In genomic region chr12:132723764-132724140, GRCh38 we compare ENCODE assay signal across 19 cellular contexts. TPM values are rescaled to one million over a fixed set of nuclear protein-coding genes. Genes with fewer than 3 reads are reported as not detected.
DNase-seq lines count a peak whose midpoint lies in the region; ATAC-seq and TF ChIP-seq lines count a peak whose summit lies in the region.
"Had no signal": no experiment of that assay in that cellular context is flagged by ENCODE, and none has a peak within 500 bp of the region (broad histone marks: within the 10 kb centered on the region; RNA-seq: fewer than 3 reads in every experiment).

No MANE protein-coding gene starts in this region.

- CTCF ChIA-PET in activated CD4-positive, alpha-beta T cell treated with anti-CD3 and anti-CD28 coated beads for 36 hours (lab: Charles Lee) = no interaction called here
- CTCF ChIA-PET in HEK293 (lab: Yijun Ruan, JAX) = no interaction called here

- TF ChIP-seq CTCF in HEK293 (tag by site-specific recombination; IDR thresholded peaks at IDR 0.05) (no peak), brain microvascular endothelial cell (IDR thresholded peaks at IDR 0.05; ENCODE audit: low read depth, low read length, missing control alignments) (no peak), osteoblast (IDR thresholded peaks at IDR 0.05; ENCODE audit: extremely low read depth, low read depth, low read length) (no peak)

- peaks cover 57% of the 10 kb centered on the region for H3K79me2 ChIP-seq in osteoblast (ENCODE audit: insufficient read depth, low read length)

- H3K36me3 ChIP-seq in HEK293 (ENCODE audit: control insufficient read depth in 2 of 2, insufficient read depth in 1 of 2, low read length in 2 of 2) (peaks cover 39 to 96% of the 10 kb centered on the region in 2 experiments), brain microvascular endothelial cell (replicated peaks) (peaks cover 79% of the 10 kb centered on the region), osteoblast (ENCODE audit: insufficient read depth, low read length) (peaks cover 91% of the 10 kb centered on the region)

- H3K9me3 ChIP-seq in HEK293 (ENCODE audit: control insufficient read depth, insufficient read depth, low read depth, low read length) (no peaks in the 10 kb centered on the region), osteoblast (ENCODE audit: low read depth, low read length) (no peaks in the 10 kb centered on the region)
- H3K9me3 ChIP-seq: body of pancreas, heart right ventricle, thyroid gland had no signal

- H3K4me1 ChIP-seq in HEK293 (ENCODE audit: control insufficient read depth, insufficient read depth, low read length) = no peaks in the 10 kb centered on the region
- peaks cover 6% of the 10 kb centered on the region for H3K4me1 ChIP-seq in osteoblast (ENCODE audit: insufficient read depth, low read length)
- H3K4me1 ChIP-seq: body of pancreas, thyroid gland had no signal

- H4K20me1 ChIP-seq in osteoblast (ENCODE audit: insufficient read depth, low read length) = peaks cover 31% of the 10 kb centered on the region

- ATAC-seq in activated CD4-positive, alpha-beta T cell treated with anti-CD3 and anti-CD28 coated beads for 36 hours = no peak
- ATAC-seq in HG02938 (IDR thresholded peaks at IDR 0.05; ENCODE audit: unreplicated experiment) = no peak
- no peak for ATAC-seq in HG03571 (IDR thresholded peaks at IDR 0.05; ENCODE audit: unreplicated experiment)
- ATAC-seq: body of pancreas; naive thymus-derived CD8-positive, alpha-beta T cell; T-helper 17 cell had no signal

- intact Hi-C loops in activated CD4-positive, alpha-beta T cell treated with anti-CD3 and anti-CD28 coated beads for 36 hours (cut with DNase I, micrococcal nuclease) = no loop called here

- H3K4me2 ChIP-seq in osteoblast (ENCODE audit: insufficient read depth, low read length) = no peak overlapping the region

- H3K36me3 Mint-ChIP-seq in activated CD4-positive, alpha-beta T cell treated with anti-CD3 and anti-CD28 coated beads for 36 hours (ENCODE audit: low read depth) = peaks cover 73% of the 10 kb centered on the region

- in situ Hi-C loops in brain microvascular endothelial cell (cut with HindIII; ENCODE audit: low pct_ligation_motif_present, low sequenced_read_pairs) = no loop called here

- no peaks in the 10 kb centered on the region for H3K9me3 Mint-ChIP-seq in activated CD4-positive, alpha-beta T cell treated with anti-CD3 and anti-CD28 coated beads for 36 hours (ENCODE audit: low read depth)
- H3K9me3 Mint-ChIP-seq: CD4-positive, alpha-beta T cell; naive thymus-derived CD8-positive, alpha-beta T cell had no signal

- peak overlapping the region; percentile 45 for H3K27ac Mint-ChIP-seq in activated CD4-positive, alpha-beta T cell treated with anti-CD3 and anti-CD28 coated beads for 36 hours
- H3K27ac Mint-ChIP-seq: CD4-positive, alpha-beta T cell; T-helper 17 cell had no signal

- H3K27me3 ChIP-seq in brain microvascular endothelial cell (replicated peaks) (no peaks in the 10 kb centered on the region), osteoblast (ENCODE audit: insufficient read depth, low read length) (no peaks in the 10 kb centered on the region)
- H3K27me3 ChIP-seq: body of pancreas, heart right ventricle, thyroid gland had no signal

- H3K4me3 Mint-ChIP-seq in activated CD4-positive, alpha-beta T cell treated with anti-CD3 and anti-CD28 coated beads for 36 hours = no peak overlapping the region
- H3K4me3 Mint-ChIP-seq: CD4-positive, alpha-beta T cell; T-helper 17 cell had no signal

- POLR2A ChIA-PET in activated CD4-positive, alpha-beta T cell treated with anti-CD3 and anti-CD28 coated beads for 36 hours (lab: Charles Lee) = no interaction called here
- POLR2A ChIA-PET in HEK293 (lab: Yijun Ruan, JAX) = no interaction called here

- H3K4me3 ChIP-seq in HEK293 (ENCODE audit: low read depth, low read length) (no peak overlapping the region), brain microvascular endothelial cell (ENCODE audit: low read depth, low read length) (no peak overlapping the region), osteoblast (ENCODE audit: insufficient read depth, low read length) (no peak overlapping the region)
- H3K4me3 ChIP-seq: body of pancreas, heart right ventricle, thyroid gland had no signal

- H3K27ac ChIP-seq in HEK293 (ENCODE audit: extremely low read depth, low read depth, low read length) (peak overlapping the region; percentile 41; the same call in 1 of the 2 replicates), brain microvascular endothelial cell (peak overlapping the region; percentile 24), osteoblast (ENCODE audit: low read depth, low read length) (peak overlapping the region; percentile 67)
- H3K27ac ChIP-seq: body of pancreas, heart right ventricle, thyroid gland had no signal

- no peaks in the 10 kb centered on the region for H3K27me3 Mint-ChIP-seq in activated CD4-positive, alpha-beta T cell treated with anti-CD3 and anti-CD28 coated beads for 36 hours
- H3K27me3 Mint-ChIP-seq: CD4-positive, alpha-beta T cell; naive thymus-derived CD8-positive, alpha-beta T cell; T-helper 17 cell had no signal

- DNase-seq in activated CD4-positive, alpha-beta T cell treated with anti-CD3 and anti-CD28 coated beads for 36 hours = no peak
- DNase-seq in activated CD4-positive, alpha-beta T cell treated with anti-CD3 and anti-CD28 coated beads for 48 hours = no peak
- DNase-seq in brain microvascular endothelial cell (peak; percentile 28), osteoblast (ENCODE audit: insufficient read length, low spot score, missing footprints) (peak; percentile 98), NOMO-1 (lab: John Stamatoyannopoulos, UW; ENCODE audit: unreplicated experiment in 2 of 2) (no peak)
- DNase-seq: activated gamma-delta T cell; body of pancreas; CD4-positive, alpha-beta T cell; DND-41; NCI-H1694; SHP77 treated with DMSO at 0.1 percent for 48 hours; stimulated activated CD4-positive, alpha-beta T cell treated with anti-CD3 and anti-CD28 coated beads, Interleukin-12 subunit alpha, Interleukin-12 subunit beta, amount 100 ng/mL, for 4 hours; T-helper 17 cell; thyroid gland had no signal

- H3K4me1 Mint-ChIP-seq in activated CD4-positive, alpha-beta T cell treated with anti-CD3 and anti-CD28 coated beads for 36 hours = peaks cover 3% of the 10 kb centered on the region

- no peak overlapping the region for H2AFZ ChIP-seq in osteoblast (ENCODE audit: low read length)

TF ChIP-seq in HEK293, 187 proteins besides CTCF, POLR2A, EP300 and RAD21:
- no peak for TF ChIP-seq ZNF560 (tag by site-specific recombination; IDR thresholded peaks at IDR 0.05; ENCODE audit: borderline replicate concordance)
- TF ChIP-seq ZNF549 (tag by site-specific recombination; IDR thresholded peaks at IDR 0.05) = no peak
- TF ChIP-seq WT1 (tag by site-specific recombination; IDR thresholded peaks at IDR 0.05) = no peak
TF ChIP-seq in HEK293: peak in this region for 0.

RNA-seq across cellular contexts. Expression of gene PGAM5, which starts 13.1 kb away (rescaled TPM):
- total RNA-seq in activated CD4-positive, alpha-beta T cell treated with anti-CD3 and anti-CD28 coated beads for 36 hours = 10 to 100 TPM; 65.6 to 74.0 TPM
- 20.9 and 24.6 TPM in 2 replicates for total RNA-seq in osteoblast

RNA-seq across cellular contexts. Expression of gene PXMP2, which starts 36.4 kb away (rescaled TPM):
- 10 to 100 TPM; 12.2 to 14.3 TPM for total RNA-seq in activated CD4-positive, alpha-beta T cell treated with anti-CD3 and anti-CD28 coated beads for 36 hours
- total RNA-seq in osteoblast = 10.1 and 10.6 TPM in 2 replicates

RNA-seq across cellular contexts. Expression of gene POLE, which starts 36.6 kb away (rescaled TPM):
- 100 to 1,000 TPM; 121 to 124 TPM for total RNA-seq in activated CD4-positive, alpha-beta T cell treated with anti-CD3 and anti-CD28 coated beads for 36 hours
- 15.2 and 22.1 TPM in 2 replicates for total RNA-seq in osteoblast

RNA-seq across cellular contexts. Expression of gene ANKLE2, which starts 37.9 kb away (rescaled TPM):
- 100 to 1,000 TPM; 110 to 111 TPM for total RNA-seq in activated CD4-positive, alpha-beta T cell treated with anti-CD3 and anti-CD28 coated beads for 36 hours
- total RNA-seq in osteoblast = 79.9 and 86.1 TPM in 2 replicates

Comparison
In these comparisons a context has a peak if more than half of its experiments do, and no peak if none do; other contexts are left out.
1. DNase-seq: peak in brain microvascular endothelial cell (single experiment) and osteoblast (single experiment); none in activated CD4-positive, alpha-beta T cell treated with anti-CD3 and anti-CD28 coated beads for 36 hours (single experiment), activated CD4-positive, alpha-beta T cell treated with anti-CD3 and anti-CD28 coated beads for 48 hours (single experiment) and NOMO-1 (0 of 2).
2. Peak in every context shown above with its lines, with median percentiles within 50 percentile points of each other: H3K27ac ChIP-seq.